10 cellular contexts compared by ENCODE assay signal in the genomic region with DNA sequence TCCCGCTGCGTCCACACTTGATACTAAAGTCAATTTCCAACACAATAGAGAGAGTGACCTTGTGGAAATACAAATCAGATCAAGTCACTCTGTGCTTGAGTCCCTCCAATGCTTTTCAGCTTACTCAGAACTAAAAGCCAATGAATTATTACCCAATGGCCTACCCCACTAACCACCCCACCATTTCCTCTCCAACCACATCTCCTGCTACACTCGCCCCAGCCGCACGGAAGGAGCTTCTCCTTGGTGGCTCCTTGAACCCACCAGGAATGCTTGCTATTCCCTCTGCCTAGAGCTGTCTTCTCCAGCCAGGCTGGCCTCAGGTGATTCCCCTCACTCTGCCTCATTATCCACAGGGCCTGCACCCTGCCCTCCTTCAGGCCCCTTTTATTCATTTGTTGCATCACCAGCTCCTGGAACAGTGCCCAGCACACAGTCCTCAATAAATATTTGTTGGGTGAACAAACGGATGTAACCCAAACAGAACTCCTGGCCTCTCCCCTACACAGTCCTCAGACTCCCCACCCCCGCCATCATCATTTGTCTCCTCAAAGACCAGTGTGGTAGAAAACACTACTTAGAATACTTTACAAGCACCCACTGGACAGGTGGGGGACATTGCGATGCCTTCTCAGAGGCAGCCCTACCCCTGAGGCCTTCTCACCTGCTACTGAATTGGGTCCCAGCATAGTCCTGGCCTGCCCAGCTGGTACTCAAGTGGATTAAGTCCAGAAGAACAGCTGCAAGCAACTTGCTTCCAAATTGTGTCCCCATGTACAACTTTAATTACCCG. TPM values are rescaled to one million over a fixed set of nuclear protein-coding genes. Genes with fewer than 3 reads are reported as not detected.
DNase-seq lines count a peak whose midpoint lies in the region; ATAC-seq and TF ChIP-seq lines count a peak whose summit lies in the region.
"Had no signal": no experiment of that assay in that cellular context is flagged by ENCODE, and none has a peak within 500 bp of the region (broad histone marks: within the 10 kb centered on the region; RNA-seq: fewer than 3 reads in every experiment).

No MANE protein-coding gene starts in this region.

- H3K4me3 Mint-ChIP-seq in brain = peak overlapping the region in 2 of 5 experiments; percentile 5 to 33
- no peak overlapping the region for H3K4me3 Mint-ChIP-seq in CD4-positive, alpha-beta T cell

- no peaks in the 10 kb centered on the region for H3K36me3 Mint-ChIP-seq in brain
- no peaks in the 10 kb centered on the region for H3K36me3 Mint-ChIP-seq in CD4-positive, alpha-beta T cell (ENCODE audit: low read depth)

- intact Hi-C loops in ovary (cut with DNase I) = no loop called here
- intact Hi-C loops in CD4-positive, alpha-beta T cell (cut with DNase I, micrococcal nuclease) = no loop called here

- no peaks in the 10 kb centered on the region for H3K36me3 ChIP-seq in ovary
- H3K36me3 ChIP-seq in effector memory CD4-positive, alpha-beta T cell (ENCODE audit: control insufficient read depth, insufficient read depth, low read length) = no peaks in the 10 kb centered on the region
- H3K36me3 ChIP-seq: thyroid gland had no signal

- no peak for ATAC-seq in GM18519 (IDR thresholded peaks at IDR 0.05; ENCODE audit: low FRiP score, unreplicated experiment)
- ATAC-seq in CD4-positive, alpha-beta T cell (ENCODE audit: poor library complexity) = no peak

- CTCF ChIA-PET in CD4-positive, alpha-beta T cell (lab: Charles Lee) = interaction anchor here (1.3 kb wide), 1 partner anchor 170 kb away, joined by 3 read pairs; no protein-coding TSS in a partner anchor

- H3K9me3 ChIP-seq in ovary = no peaks in the 10 kb centered on the region
- no peaks in the 10 kb centered on the region for H3K9me3 ChIP-seq in CD4-positive, alpha-beta T cell (ENCODE audit: control insufficient read depth, low read length)
- H3K9me3 ChIP-seq in effector memory CD4-positive, alpha-beta T cell (ENCODE audit: control insufficient read depth, low read length) = no peaks in the 10 kb centered on the region
- H3K9me3 ChIP-seq: thyroid gland had no signal

- TF ChIP-seq CTCF in LNCaP clone FGC (IDR thresholded peaks at IDR 0.05; ENCODE audit: control insufficient read depth, extremely low read depth, insufficient read depth) (no peak), brain (conservative IDR thresholded peaks at IDR 0.05) (no peak), ovary (IDR thresholded peaks at IDR 0.05) (no peak)
- no peak for TF ChIP-seq CTCF in CD4-positive, alpha-beta T cell (IDR thresholded peaks at IDR 0.05)

- no peak overlapping the region for H3K27ac ChIP-seq in ovary
- no peak overlapping the region for H3K27ac ChIP-seq in CD4-positive, alpha-beta T cell (ENCODE audit: low read depth, low read length)
- no peak overlapping the region for H3K27ac ChIP-seq in effector memory CD4-positive, alpha-beta T cell (ENCODE audit: insufficient read depth, low read length, poor library complexity, severe bottlenecking)
- H3K27ac ChIP-seq: thyroid gland had no signal

- POLR2A ChIA-PET in CD4-positive, alpha-beta T cell (lab: Charles Lee) = no interaction called here

- H3K27ac Mint-ChIP-seq in brain = peak overlapping the region; percentile 15 to 88 (median 78)
- no peak overlapping the region for H3K27ac Mint-ChIP-seq in CD4-positive, alpha-beta T cell

- DNase-seq in Daoy (ENCODE audit: low read depth) = peak; percentile 91
- DNase-seq in LNCaP clone FGC (ENCODE audit: low read depth) = peak; percentile 27
- DNase-seq in ovary = peak; percentile 46 to 67 (median 65)
- no peak for DNase-seq in CD4-positive, alpha-beta T cell
- no peak for DNase-seq in effector memory CD4-positive, alpha-beta T cell
- DNase-seq in SIG-M5 treated with dmso at 0.1 percent for 504 hours (lab: John Stamatoyannopoulos, UW; ENCODE audit: unreplicated experiment) = no peak

- H3K9me3 Mint-ChIP-seq in brain = no peaks in the 10 kb centered on the region
- no peaks in the 10 kb centered on the region for H3K9me3 Mint-ChIP-seq in CD4-positive, alpha-beta T cell

- no peak for TF ChIP-seq EP300 in ovary (IDR thresholded peaks at IDR 0.05)

- no peak for TF ChIP-seq POLR2A in ovary (IDR thresholded peaks at IDR 0.05)

- peaks cover 6% of the 10 kb centered on the region for H3K27me3 Mint-ChIP-seq in brain
- peaks cover 4% of the 10 kb centered on the region for H3K27me3 Mint-ChIP-seq in CD4-positive, alpha-beta T cell

- peaks cover 95% of the 10 kb centered on the region for H3K4me1 Mint-ChIP-seq in brain
- no peaks in the 10 kb centered on the region for H3K4me1 Mint-ChIP-seq in CD4-positive, alpha-beta T cell (ENCODE audit: low read depth)

- WGBS in ovary, 3 donors = 77 to 86% (median 83%) methylated on average over 9 of the region's 9 CpGs

- peaks cover 19% of the 10 kb centered on the region for H3K4me1 ChIP-seq in ovary (ENCODE audit: insufficient read depth)
- H3K4me1 ChIP-seq in effector memory CD4-positive, alpha-beta T cell (ENCODE audit: control insufficient read depth, insufficient read depth, low read length, poor library complexity, severe bottlenecking) = no peaks in the 10 kb centered on the region

- H3K4me3 ChIP-seq in LNCaP clone FGC (ENCODE audit: low read depth, low read length) = no peak overlapping the region
- H3K4me3 ChIP-seq in ovary = no peak overlapping the region
- H3K4me3 ChIP-seq in effector memory CD4-positive, alpha-beta T cell (ENCODE audit: insufficient read depth, low read depth, low read length, poor library complexity, severe bottlenecking) = no peak overlapping the region
- H3K4me3 ChIP-seq: lung, thyroid gland had no signal

- no peaks in the 10 kb centered on the region for H3K27me3 ChIP-seq in ovary
- no peaks in the 10 kb centered on the region for H3K27me3 ChIP-seq in CD4-positive, alpha-beta T cell (ENCODE audit: control insufficient read depth, insufficient read depth, low read length)
- H3K27me3 ChIP-seq in effector memory CD4-positive, alpha-beta T cell (replicated peaks; ENCODE audit: control insufficient read depth, insufficient read depth, low read length, poor library complexity, severe bottlenecking) = no peaks in the 10 kb centered on the region
- H3K27me3 ChIP-seq: thyroid gland had no signal

RNA-seq across cellular contexts. Expression of gene ABTB2, which starts 12.6 kb away (rescaled TPM):
- total RNA-seq in Daoy (2014; rRNA removed; shearing (Covaris generic)) = 9.3 and 11.4 TPM in 2 replicates
- polyA plus RNA-seq in brain (ENCODE audit: insufficient read depth, low read depth, low replicate concordance) = 7.0 TPM
- 1 to 10 TPM; 1.2 to 7.2 (median 2.6) TPM for total RNA-seq in ovary
- polyA plus RNA-seq in ovary = 1 to 10 TPM; 1.7 to 3.7 TPM
- total RNA-seq in CD4-positive, alpha-beta T cell = 1 to 10 TPM in 1 of 2 experiments, under 1 TPM in 1; 0.88 to 1.0 TPM

Comparison
In these comparisons a context has a peak if more than half of its experiments do, and no peak if none do; other contexts are left out.
1. DNase-seq: peak in Daoy (single experiment), LNCaP clone FGC (single experiment) and ovary (5 of 5); none in CD4-positive, alpha-beta T cell (0 of 10), effector memory CD4-positive, alpha-beta T cell (0 of 3) and SIG-M5 treated with dmso at 0.1 percent for 504 hours (single experiment).